14 cellular contexts compared by ENCODE assay signal in genomic region chr1:170823120-170823519, GRCh38.
DNase-seq lines count a peak whose midpoint lies in the region; ATAC-seq and TF ChIP-seq lines count a peak whose summit lies in the region.
"Had no signal": no experiment of that assay in that cellular context is flagged by ENCODE, and none has a peak within 500 bp of the region (broad histone marks: within the 10 kb centered on the region; RNA-seq: fewer than 3 reads in every experiment).

No MANE protein-coding gene starts in this region.

- H3K27me3 Mint-ChIP-seq in nephron (ENCODE audit: low read depth) (no peaks in the 10 kb centered on the region), nephron progenitor cell (ENCODE audit: low read depth, poor library complexity) (peaks cover 7% of the 10 kb centered on the region)
- H3K27me3 Mint-ChIP-seq: B cell had no signal

- H3K27ac ChIP-seq in right lobe of liver, result no peak overlapping the region
- H3K27ac ChIP-seq: SJSA1 had no signal

- no peaks in the 10 kb centered on the region for H3K27me3 ChIP-seq in right lobe of liver
- H3K27me3 ChIP-seq: SJSA1 had no signal

- H3K4me3 ChIP-seq in right lobe of liver, result no peak overlapping the region
- H3K4me3 ChIP-seq: SJSA1 had no signal

- TF ChIP-seq CTCF in nephron (IDR thresholded peaks at IDR 0.05; ENCODE audit: unreplicated experiment in 3 of 3) (no peak), right lobe of liver (IDR thresholded peaks at IDR 0.05) (no peak), nephron progenitor cell (IDR thresholded peaks at IDR 0.05) (no peak)

- H3K4me1 ChIP-seq in right lobe of liver, result no peaks in the 10 kb centered on the region
- H3K4me1 ChIP-seq: SJSA1 had no signal

- H3K36me3 Mint-ChIP-seq in nephron (ENCODE audit: low read depth), result no peaks in the 10 kb centered on the region
- H3K36me3 Mint-ChIP-seq in activated naive CD4-positive, alpha-beta T cell treated with anti-CD3 and anti-CD28 coated beads, Interleukin-2, amount 50 U/mL, for 72 hours, result no peaks in the 10 kb centered on the region
- H3K36me3 Mint-ChIP-seq in nephron progenitor cell (ENCODE audit: low read depth), result no peaks in the 10 kb centered on the region
- H3K36me3 Mint-ChIP-seq: CD4-positive, CD25-positive, alpha-beta regulatory T cell had no signal

- peak overlapping the region in 2 of 3 experiments; percentile 39 to 78 for H3K27ac Mint-ChIP-seq in nephron
- H3K27ac Mint-ChIP-seq in activated naive CD4-positive, alpha-beta T cell treated with anti-CD3 and anti-CD28 coated beads, Interleukin-2, amount 50 U/mL, for 72 hours, result no peak overlapping the region
- no peak overlapping the region for H3K27ac Mint-ChIP-seq in nephron progenitor cell
- H3K27ac Mint-ChIP-seq: B cell; CD4-positive, CD25-positive, alpha-beta regulatory T cell had no signal

- no peak for TF ChIP-seq POLR2A in right lobe of liver (IDR thresholded peaks at IDR 0.05)

- H3K4me3 Mint-ChIP-seq in nephron, result no peak overlapping the region
- no peak overlapping the region for H3K4me3 Mint-ChIP-seq in nephron progenitor cell
- H3K4me3 Mint-ChIP-seq: B cell; CD4-positive, CD25-positive, alpha-beta regulatory T cell had no signal

- H3K9me3 Mint-ChIP-seq in nephron (no peaks in the 10 kb centered on the region), nephron progenitor cell (no peaks in the 10 kb centered on the region)
- H3K9me3 Mint-ChIP-seq in activated naive CD4-positive, alpha-beta T cell treated with anti-CD3 and anti-CD28 coated beads, Interleukin-2, amount 50 U/mL, for 72 hours, result peaks cover 4 to 9% of the 10 kb centered on the region in 2 donors

- H3K36me3 ChIP-seq in right lobe of liver, result no peaks in the 10 kb centered on the region
- H3K36me3 ChIP-seq: SJSA1 had no signal

- no peak for ATAC-seq in activated naive CD4-positive, alpha-beta T cell treated with anti-CD3 and anti-CD28 coated beads, Interleukin-2, amount 50 U/mL, for 72 hours
- ATAC-seq in right lobe of liver, result no peak
- ATAC-seq: PC-3 had no signal

- DNase-seq in ELR (ENCODE audit: low read depth), result peak; percentile 46
- DNase-seq in HT1080 (ENCODE audit: low read depth), result peak; percentile 44
- DNase-seq in amniotic epithelial cell (ENCODE audit: low read depth), result peak; percentile 1
- no peak for DNase-seq in activated naive CD4-positive, alpha-beta T cell treated with anti-CD3 and anti-CD28 coated beads, Interleukin-2, amount 50 U/mL, for 72 hours (ENCODE audit: low spot score in 2 of 2)
- no peak for DNase-seq in right lobe of liver
- no peak for DNase-seq in nephron progenitor cell
- DNase-seq: CD4-positive, CD25-positive, alpha-beta regulatory T cell; NCI-H2029; NCI-H2171; NCI-H446 treated with DMSO at 0.1 percent for 48 hours; PC-3 had no signal

- no peaks in the 10 kb centered on the region for H3K9me3 ChIP-seq in right lobe of liver
- H3K9me3 ChIP-seq: SJSA1 had no signal

- H3K4me1 Mint-ChIP-seq in nephron (peaks cover 37% of the 10 kb centered on the region), nephron progenitor cell (no peaks in the 10 kb centered on the region)
- H3K4me1 Mint-ChIP-seq: B cell; CD4-positive, CD25-positive, alpha-beta regulatory T cell had no signal

- intact Hi-C loops in right lobe of liver (cut with DNase I), result no loop called here

- 69% methylated on average over 2 of the region's 2 CpGs for WGBS in right lobe of liver (ENCODE audit: insufficient coverage, low coverage, low lambda C conversion rate, missing lambda C conversion rate)

Comparison
In these comparisons a context has a peak if more than half of its experiments do, and no peak if none do; other contexts are left out.
1. DNase-seq: peak in ELR (single experiment), HT1080 (single experiment) and amniotic epithelial cell (single experiment); none in activated naive CD4-positive, alpha-beta T cell treated with anti-CD3 and anti-CD28 coated beads, Interleukin-2, amount 50 U/mL, for 72 hours (0 of 2), right lobe of liver (0 of 3) and nephron progenitor cell (single experiment).
2. H3K27ac Mint-ChIP-seq: peak in nephron (2 of 3); none in activated naive CD4-positive, alpha-beta T cell treated with anti-CD3 and anti-CD28 coated beads, Interleukin-2, amount 50 U/mL, for 72 hours (0 of 2) and nephron progenitor cell (single experiment).